11 cellular contexts compared by ENCODE assay signal in genomic region chr4:53014881-53015280, GRCh38.
"Had no signal": no experiment of that assay in that cellular context is flagged by ENCODE, and none has a peak within 500 bp of the region (broad histone marks: within the 10 kb centered on the region; RNA-seq: fewer than 3 reads in every experiment).

No MANE protein-coding gene starts in this region.

- H3K27ac ChIP-seq: cardiac muscle cell, epithelial cell of prostate, pancreas, spleen, WERI-Rb-1 had no signal

- H3K9me3 ChIP-seq: pancreas, sigmoid colon, spleen, thyroid gland had no signal

- DNase-seq: activated CD4-positive, alpha-beta T cell treated with anti-CD3 and anti-CD28 coated beads for 1 hour; left cardiac atrium; naive thymus-derived CD8-positive, alpha-beta T cell; pancreas; spleen; stimulated activated CD4-positive, alpha-beta T cell treated with anti-CD3 and anti-CD28 coated beads, Interleukin-4, amount 100 ng/mL, for 4 hours had no signal

- H3K36me3 ChIP-seq: cardiac muscle cell, pancreas, sigmoid colon, spleen, thyroid gland, WERI-Rb-1 had no signal

- FAIRE-seq: pancreas had no signal

- H3K4me3 ChIP-seq: cardiac muscle cell, pancreas, sigmoid colon, spleen, thyroid gland had no signal

- H3K27me3 ChIP-seq: cardiac muscle cell, pancreas, sigmoid colon, spleen, thyroid gland had no signal
